ENCODE assay signal across 38 cellular contexts in genomic region chr12:12116677-12117076, GRCh38. TPM values are rescaled to one million over a fixed set of nuclear protein-coding genes. Genes with fewer than 3 reads are reported as not detected.
"Had no signal": no experiment of that assay in that cellular context is flagged by ENCODE, and none has a peak within 500 bp of the region (broad histone marks: within the 10 kb centered on the region; RNA-seq: fewer than 3 reads in every experiment).

No MANE protein-coding gene starts in this region.

- H3K4me1 ChIP-seq: ascending aorta had no signal

- H3K36me3 Mint-ChIP-seq: activated CD8-positive, alpha-beta memory T cell treated with anti-CD3 and anti-CD28 coated beads, Interleukin-2, amount 10 ng/mL, durations not matched to agents 7 days and 5 days; activated naive CD4-positive, alpha-beta T cell treated with anti-CD3 and anti-CD28 coated beads, Interleukin-2, amount 10 ng/mL, durations not matched to agents 7 days and 5 days; activated naive CD8-positive, alpha-beta T cell treated with anti-CD3 and anti-CD28 coated beads, Interleukin-2, amount 10 ng/mL, durations not matched to agents 7 days and 5 days had no signal

- H3K27me3 ChIP-seq: ascending aorta, cardiac muscle cell had no signal

- H3K9me3 ChIP-seq: ascending aorta had no signal

- H3K27ac Mint-ChIP-seq: activated CD4-positive, alpha-beta memory T cell treated with anti-CD3 and anti-CD28 coated beads, Interleukin-2, amount 10 ng/mL, durations not matched to agents 7 days and 5 days; activated CD4-positive, alpha-beta T cell treated with anti-CD3 and anti-CD28 coated beads for 36 hours; activated CD4-positive, alpha-beta T cell treated with anti-CD3 and anti-CD28 coated beads, Interleukin-2, amount 10 ng/mL, durations not matched to agents 7 days and 5 days; activated CD8-positive, alpha-beta memory T cell treated with anti-CD3 and anti-CD28 coated beads, Interleukin-2, amount 10 ng/mL, durations not matched to agents 7 days and 5 days; activated CD8-positive, alpha-beta T cell treated with anti-CD3 and anti-CD28 coated beads, Interleukin-2, amount 10 ng/mL, durations not matched to agents 7 days and 5 days; activated naive CD4-positive, alpha-beta T cell treated with anti-CD3 and anti-CD28 coated beads, Interleukin-2, amount 10 ng/mL, durations not matched to agents 7 days and 5 days; activated naive CD4-positive, alpha-beta T cell treated with anti-CD3 and anti-CD28 coated beads, Interleukin-2, amount 50 U/mL, for 24 hours; activated naive CD8-positive, alpha-beta T cell; activated naive CD8-positive, alpha-beta T cell treated with anti-CD3 and anti-CD28 coated beads, Interleukin-2, amount 10 ng/mL, durations not matched to agents 7 days and 5 days; activated naive CD8-positive, alpha-beta T cell treated with anti-CD3 and anti-CD28 coated beads, Interleukin-2, amount 50 U/mL, for 24 hours; activated T-cell treated with anti-CD3 and anti-CD28 coated beads, Interleukin-2, amount 50 U/mL, for 24 hours; activated T-helper 2 cell treated with anti-CD3 and anti-CD28 coated beads, Interferon-gamma antibody, Interleukin-2, Interleukin-4, amounts not matched to agents 10 μg/mL and 5 μg/mL and 100 μg/mL, durations not matched to agents 14 hours and 24 hours and 36 hours; brain; T-helper 1 cell treated with Interleukin-12 subunit alpha and Interleukin-12 subunit beta and Interleukin-4 antibody, amounts not matched to agents 30 μg/mL and 1 μg/mL, for 36 hours; T-helper 2 cell treated with Interferon-gamma antibody and Interleukin-4, amounts not matched to agents 5 μg/mL and 100 μg/mL, for 36 hours had no signal

- DNase-seq: activated CD4-positive, alpha-beta memory T cell treated with anti-CD3 and anti-CD28 coated beads, Interleukin-2, amount 10 ng/mL, durations not matched to agents 7 days and 5 days; activated CD4-positive, alpha-beta T cell treated with anti-CD3 and anti-CD28 coated beads for 1 hour; activated CD4-positive, alpha-beta T cell treated with anti-CD3 and anti-CD28 coated beads for 36 hours; activated CD4-positive, alpha-beta T cell treated with anti-CD3 and anti-CD28 coated beads for 48 hours; activated CD4-positive, alpha-beta T cell treated with anti-CD3 and anti-CD28 coated beads, Interleukin-2, amount 10 ng/mL, durations not matched to agents 7 days and 5 days; activated CD4-positive, alpha-beta T cell treated with anti-CD3 and anti-CD28 coated beads, Interleukin-2, amount 50 U/mL, for 48 hours; activated CD4-positive, CD25-positive, alpha-beta regulatory T cell; activated CD8-positive, alpha-beta memory T cell treated with anti-CD3 and anti-CD28 coated beads for 24 hours; activated CD8-positive, alpha-beta memory T cell treated with anti-CD3 and anti-CD28 coated beads, Interleukin-2, amount 10 ng/mL, durations not matched to agents 7 days and 5 days; activated CD8-positive, alpha-beta memory T cell treated with anti-CD3 and anti-CD28 coated beads, Interleukin-2, amount 50 U/mL, for 48 hours; activated CD8-positive, alpha-beta T cell treated with anti-CD3 and anti-CD28 coated beads, Interleukin-2, amount 10 ng/mL, durations not matched to agents 7 days and 5 days; activated effector memory CD4-positive, alpha-beta T cell treated with Interleukin-2 at 50 U/mL for 16 hours; activated gamma-delta T cell; activated naive CD4-positive, alpha-beta T cell treated with anti-CD3 and anti-CD28 coated beads, Interleukin-2, amount 10 ng/mL, durations not matched to agents 7 days and 5 days; activated naive CD4-positive, alpha-beta T cell treated with Interleukin-2 at 50 U/mL for 16 hours; activated naive CD8-positive, alpha-beta T cell treated with anti-CD3 and anti-CD28 coated beads, Interleukin-2, amount 10 ng/mL, durations not matched to agents 7 days and 5 days; activated naive CD8-positive, alpha-beta T cell treated with anti-CD3 and anti-CD28 coated beads, Interleukin-2, amount 50 U/mL, for 24 hours; activated T-cell treated with anti-CD3 and anti-CD28 coated beads, Interleukin-2, amount 50 U/mL, for 24 hours; activated T-cell treated with anti-CD3 and anti-CD28 coated beads, Interleukin-2, amount 50 U/mL, for 48 hours; amygdala; anterior cingulate cortex; caudate nucleus; cerebellar nuclear complex; T-helper 1 cell; T-helper 2 cell; T-helper 9 cell had no signal

- H3K4me3 Mint-ChIP-seq: activated CD4-positive, alpha-beta memory T cell treated with anti-CD3 and anti-CD28 coated beads, Interleukin-2, amount 10 ng/mL, durations not matched to agents 7 days and 5 days; activated CD4-positive, alpha-beta T cell treated with anti-CD3 and anti-CD28 coated beads for 36 hours; activated CD4-positive, alpha-beta T cell treated with anti-CD3 and anti-CD28 coated beads, Interleukin-2, amount 10 ng/mL, durations not matched to agents 7 days and 5 days; activated CD8-positive, alpha-beta memory T cell treated with anti-CD3 and anti-CD28 coated beads, Interleukin-2, amount 10 ng/mL, durations not matched to agents 7 days and 5 days; activated CD8-positive, alpha-beta T cell treated with anti-CD3 and anti-CD28 coated beads, Interleukin-2, amount 10 ng/mL, durations not matched to agents 7 days and 5 days; activated naive CD4-positive, alpha-beta T cell treated with anti-CD3 and anti-CD28 coated beads, Interleukin-2, amount 10 ng/mL, durations not matched to agents 7 days and 5 days; activated naive CD4-positive, alpha-beta T cell treated with anti-CD3 and anti-CD28 coated beads, Interleukin-2, amount 50 U/mL, for 24 hours; activated naive CD8-positive, alpha-beta T cell; activated naive CD8-positive, alpha-beta T cell treated with anti-CD3 and anti-CD28 coated beads, Interleukin-2, amount 10 ng/mL, durations not matched to agents 7 days and 5 days; activated naive CD8-positive, alpha-beta T cell treated with anti-CD3 and anti-CD28 coated beads, Interleukin-2, amount 50 U/mL, for 24 hours; activated T-cell treated with anti-CD3 and anti-CD28 coated beads, Interleukin-2, amount 50 U/mL, for 24 hours; brain; central memory CD8-positive, alpha-beta T cell; T-helper 1 cell treated with Interleukin-12 subunit alpha and Interleukin-12 subunit beta and Interleukin-4 antibody, amounts not matched to agents 30 μg/mL and 1 μg/mL, for 36 hours; T-helper 2 cell treated with Interferon-gamma antibody and Interleukin-4, amounts not matched to agents 5 μg/mL and 100 μg/mL, for 36 hours had no signal

- H3K4me1 Mint-ChIP-seq: activated CD4-positive, alpha-beta memory T cell treated with anti-CD3 and anti-CD28 coated beads, Interleukin-2, amount 10 ng/mL, durations not matched to agents 7 days and 5 days; activated CD4-positive, alpha-beta T cell treated with anti-CD3 and anti-CD28 coated beads for 36 hours; activated CD4-positive, alpha-beta T cell treated with anti-CD3 and anti-CD28 coated beads, Interleukin-2, amount 10 ng/mL, durations not matched to agents 7 days and 5 days; activated CD8-positive, alpha-beta memory T cell treated with anti-CD3 and anti-CD28 coated beads, Interleukin-2, amount 10 ng/mL, durations not matched to agents 7 days and 5 days; activated naive CD4-positive, alpha-beta T cell treated with anti-CD3 and anti-CD28 coated beads, Interleukin-2, amount 10 ng/mL, durations not matched to agents 7 days and 5 days; activated naive CD4-positive, alpha-beta T cell treated with anti-CD3 and anti-CD28 coated beads, Interleukin-2, amount 50 U/mL, for 24 hours; activated naive CD8-positive, alpha-beta T cell treated with anti-CD3 and anti-CD28 coated beads, Interleukin-2, amount 10 ng/mL, durations not matched to agents 7 days and 5 days; activated naive CD8-positive, alpha-beta T cell treated with anti-CD3 and anti-CD28 coated beads, Interleukin-2, amount 50 U/mL, for 24 hours; central memory CD8-positive, alpha-beta T cell had no signal

- H3K27me3 Mint-ChIP-seq: activated CD4-positive, alpha-beta T cell treated with anti-CD3 and anti-CD28 coated beads for 36 hours; activated CD4-positive, alpha-beta T cell treated with anti-CD3 and anti-CD28 coated beads, Interleukin-2, amount 10 ng/mL, durations not matched to agents 7 days and 5 days; activated naive CD4-positive, alpha-beta T cell treated with anti-CD3 and anti-CD28 coated beads, Interleukin-2, amount 10 ng/mL, durations not matched to agents 7 days and 5 days; activated naive CD4-positive, alpha-beta T cell treated with anti-CD3 and anti-CD28 coated beads, Interleukin-2, amount 50 U/mL, for 24 hours; activated naive CD8-positive, alpha-beta T cell; activated naive CD8-positive, alpha-beta T cell treated with anti-CD3 and anti-CD28 coated beads, Interleukin-2, amount 50 U/mL, for 24 hours; activated T-cell treated with anti-CD3 and anti-CD28 coated beads, Interleukin-2, amount 50 U/mL, for 24 hours had no signal

- ATAC-seq: activated CD4-positive, alpha-beta T cell treated with anti-CD3 and anti-CD28 coated beads for 36 hours; activated CD4-positive, CD25-positive, alpha-beta regulatory T cell treated with anti-CD3 and anti-CD28 coated beads, Interleukin-2, amount 50 U/mL, for 24 hours; activated CD8-positive, alpha-beta memory T cell treated with anti-CD3 and anti-CD28 coated beads, Interleukin-2, amount 10 ng/mL, durations not matched to agents 7 days and 5 days; activated CD8-positive, alpha-beta T cell treated with anti-CD3 and anti-CD28 coated beads, Interleukin-2, amount 10 ng/mL, durations not matched to agents 7 days and 5 days; activated naive CD8-positive, alpha-beta T cell treated with anti-CD3 and anti-CD28 coated beads, Interleukin-2, amount 50 U/mL, for 24 hours had no signal

- H3K27ac ChIP-seq: ascending aorta, cardiac muscle cell, VCaP had no signal

- H3K4me3 ChIP-seq: ascending aorta, cardiac muscle cell had no signal

- H3K9me3 Mint-ChIP-seq: activated CD4-positive, alpha-beta memory T cell treated with anti-CD3 and anti-CD28 coated beads, Interleukin-2, amount 10 ng/mL, durations not matched to agents 7 days and 5 days; activated CD4-positive, alpha-beta T cell treated with anti-CD3 and anti-CD28 coated beads, Interleukin-2, amount 10 ng/mL, durations not matched to agents 7 days and 5 days; activated naive CD4-positive, alpha-beta T cell treated with anti-CD3 and anti-CD28 coated beads, Interleukin-2, amount 10 ng/mL, durations not matched to agents 7 days and 5 days; activated naive CD4-positive, alpha-beta T cell treated with anti-CD3 and anti-CD28 coated beads, Interleukin-2, amount 50 U/mL, for 24 hours; activated naive CD8-positive, alpha-beta T cell treated with anti-CD3 and anti-CD28 coated beads, Interleukin-2, amount 50 U/mL, for 24 hours; activated T-cell treated with anti-CD3 and anti-CD28 coated beads, Interleukin-2, amount 50 U/mL, for 24 hours; activated T-helper 2 cell treated with anti-CD3 and anti-CD28 coated beads, Interferon-gamma antibody, Interleukin-2, Interleukin-4, amounts not matched to agents 10 μg/mL and 5 μg/mL and 100 μg/mL, durations not matched to agents 14 hours and 24 hours and 36 hours; central memory CD8-positive, alpha-beta T cell; T-helper 1 cell treated with Interleukin-12 subunit alpha and Interleukin-12 subunit beta and Interleukin-4 antibody, amounts not matched to agents 30 μg/mL and 1 μg/mL, for 36 hours; T-helper 2 cell treated with Interferon-gamma antibody and Interleukin-4, amounts not matched to agents 5 μg/mL and 100 μg/mL, for 36 hours had no signal

RNA-seq across cellular contexts. Expression of gene BCL2L14, which starts 45.9 kb away (rescaled TPM):
- total RNA-seq: ascending aorta, bronchial epithelial cell, cardiac muscle cell had no signal
